ENCODE assay signal across 18 cellular contexts in the genomic region with DNA sequence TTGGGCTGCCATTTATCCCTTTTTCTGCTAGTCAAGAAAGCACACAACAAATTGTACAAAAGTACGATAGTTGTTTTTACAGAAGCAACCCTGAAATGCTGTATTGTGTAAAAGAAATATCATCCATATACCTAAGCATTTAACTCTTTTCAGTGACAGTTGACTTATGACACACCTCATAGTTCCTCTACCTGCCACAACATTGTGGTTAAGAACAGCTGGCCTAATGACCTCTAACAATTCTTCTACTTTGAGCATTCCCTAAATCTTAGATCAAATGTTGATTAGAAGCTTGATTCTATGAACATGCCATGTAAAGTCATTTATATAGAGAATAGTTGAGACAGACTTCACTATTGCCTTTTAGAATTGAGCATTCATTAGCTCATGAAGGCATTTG.
DNase-seq lines count a peak whose midpoint lies in the region; ATAC-seq and TF ChIP-seq lines count a peak whose summit lies in the region.
"Had no signal": no experiment of that assay in that cellular context is flagged by ENCODE, and none has a peak within 500 bp of the region (broad histone marks: within the 10 kb centered on the region; RNA-seq: fewer than 3 reads in every experiment).

No MANE protein-coding gene starts in this region.

- peak overlapping the region; percentile 35 for H3K27ac Mint-ChIP-seq in stimulated activated memory B cell treated with anti-CD40 and anti-IgM and Interleukin-4, amounts not matched to agents 10 μg/mL and 1 μg/mL and 100 μg/mL, for 72 hours
- H3K27ac Mint-ChIP-seq: B cell; CD14-positive monocyte; CD4-positive, alpha-beta T cell had no signal

- no peak for TF ChIP-seq POLR2A in transverse colon (IDR thresholded peaks at IDR 0.05)

- WGBS in transverse colon (ENCODE audit: low coverage in 1 of 2), 2 donors: 96 to 100% methylated on average over 1 of the region's 1 CpG

- DNase-seq in SKM-1 treated with dmso at 0.1 percent for 144 hours (lab: John Stamatoyannopoulos, UW; ENCODE audit: unreplicated experiment) (no peak), transverse colon (no peak), posterior vena cava (ENCODE audit: low spot score) (no peak)
- no peak for DNase-seq in activated CD4-positive, alpha-beta T cell treated with anti-CD3 and anti-CD28 coated beads for 48 hours
- DNase-seq: CD4-positive, alpha-beta T cell; CD8-positive, alpha-beta memory T cell; DMS53; DMS79 treated with DMSO at 0.1 percent for 48 hours; H7; HCEC 1CT had no signal

- intact Hi-C loops in transverse colon (cut with DNase I; ENCODE audit: low total_unique reads): no loop called here
- intact Hi-C loops in posterior vena cava (cut with DNase I): no loop called here

- peaks cover 7% of the 10 kb centered on the region for H3K4me1 Mint-ChIP-seq in stimulated activated memory B cell treated with anti-CD40 and anti-IgM and Interleukin-4, amounts not matched to agents 10 μg/mL and 1 μg/mL and 100 μg/mL, for 72 hours

- no peaks in the 10 kb centered on the region for H3K36me3 Mint-ChIP-seq in stimulated activated memory B cell treated with anti-CD40 and anti-IgM and Interleukin-4, amounts not matched to agents 10 μg/mL and 1 μg/mL and 100 μg/mL, for 72 hours
- H3K36me3 Mint-ChIP-seq: CD8-positive, alpha-beta memory T cell had no signal

- H3F3A ChIP-seq in Loucy (ENCODE audit: low read depth): no peaks in the 10 kb centered on the region

- H3K27me3 ChIP-seq in Loucy (ENCODE audit: insufficient read depth, low read length, poor library complexity, severe bottlenecking) (no peaks in the 10 kb centered on the region), OCI-LY3 (ENCODE audit: low read depth, low read length) (no peaks in the 10 kb centered on the region), transverse colon (no peaks in the 10 kb centered on the region)
- H3K27me3 ChIP-seq: BLaER1 treated with 17β-estradiol and CSF1 and Interleukin-3, amounts not matched to agents 10 nM and 100 nM had no signal

- H3K9me3 ChIP-seq in Loucy (ENCODE audit: insufficient read depth, low read depth, low read length) (no peaks in the 10 kb centered on the region), OCI-LY3 (ENCODE audit: insufficient read depth, low read length) (0 out of 2 replicates have a peak, but pooled peaks cover 4% of the 10 kb centered on the region), transverse colon (no peaks in the 10 kb centered on the region)

- H3K4me3 Mint-ChIP-seq in stimulated activated memory B cell treated with anti-CD40 and anti-IgM and Interleukin-4, amounts not matched to agents 10 μg/mL and 1 μg/mL and 100 μg/mL, for 72 hours: no peak overlapping the region
- H3K4me3 Mint-ChIP-seq: B cell; CD14-positive monocyte; CD4-positive, alpha-beta T cell; CD8-positive, alpha-beta memory T cell had no signal

- H3K9ac ChIP-seq in Loucy (ENCODE audit: low read depth, low read length, poor library complexity, severe bottlenecking) (no peak overlapping the region), OCI-LY3 (ENCODE audit: low read length) (no peak overlapping the region)
- H3K9ac ChIP-seq: BLaER1 treated with 17β-estradiol and CSF1 and Interleukin-3, amounts not matched to agents 10 nM and 100 nM; GM23248 had no signal

- peaks cover 31% of the 10 kb centered on the region for H3K4me1 ChIP-seq in Loucy (ENCODE audit: insufficient read depth, low read length, poor library complexity, severe bottlenecking)
- peaks cover 12% of the 10 kb centered on the region for H3K4me1 ChIP-seq in OCI-LY3 (ENCODE audit: low read length)
- H3K4me1 ChIP-seq in transverse colon: no peaks in the 10 kb centered on the region

- no peaks in the 10 kb centered on the region for H3K27me3 Mint-ChIP-seq in stimulated activated memory B cell treated with anti-CD40 and anti-IgM and Interleukin-4, amounts not matched to agents 10 μg/mL and 1 μg/mL and 100 μg/mL, for 72 hours
- H3K27me3 Mint-ChIP-seq: B cell; CD4-positive, alpha-beta T cell had no signal

- no peak overlapping the region for H3K27ac ChIP-seq in OCI-LY3 (ENCODE audit: low read length)
- no peak overlapping the region for H3K27ac ChIP-seq in transverse colon
- H3K27ac ChIP-seq: BLaER1 treated with 17β-estradiol and CSF1 and Interleukin-3, amounts not matched to agents 10 nM and 100 nM; GM23248 had no signal

- no peaks in the 10 kb centered on the region for H3K36me3 ChIP-seq in Loucy (ENCODE audit: insufficient read depth, low read length)
- H3K36me3 ChIP-seq in OCI-LY3 (replicated peaks; ENCODE audit: low read depth, low read length): peaks cover 4% of the 10 kb centered on the region
- H3K36me3 ChIP-seq in transverse colon: no peaks in the 10 kb centered on the region
- H3K36me3 ChIP-seq: BLaER1 treated with 17β-estradiol and CSF1 and Interleukin-3, amounts not matched to agents 10 nM and 100 nM had no signal

- in situ Hi-C loops in transverse colon (cut with MboI; ENCODE audit: low pct_ligation_motif_present in 1 of 4, low pct_unique_long_range_greater_than_20kb in 1 of 4, low sequenced_read_pairs in 3 of 4): no loop called here

- H3K9me2 ChIP-seq in Loucy (replicated peaks; ENCODE audit: low read depth, low read length): no peaks in the 10 kb centered on the region

- H3K79me2 ChIP-seq in Loucy (ENCODE audit: insufficient read depth, low read length): no peaks in the 10 kb centered on the region
- H3K79me2 ChIP-seq in OCI-LY3 (ENCODE audit: low read length): no peaks in the 10 kb centered on the region

- no peaks in the 10 kb centered on the region for H4K20me1 ChIP-seq in Loucy (ENCODE audit: insufficient read depth, low read length, poor library complexity, severe bottlenecking)
- H4K20me1 ChIP-seq in OCI-LY3 (ENCODE audit: insufficient read depth, low read length): no peaks in the 10 kb centered on the region
- H4K20me1 ChIP-seq: BLaER1 treated with 17β-estradiol and CSF1 and Interleukin-3, amounts not matched to agents 10 nM and 100 nM had no signal

- TF ChIP-seq EP300 in transverse colon (IDR thresholded peaks at IDR 0.05; ENCODE audit: low read depth): no peak

- peaks cover 3% of the 10 kb centered on the region for H3K9me3 Mint-ChIP-seq in stimulated activated memory B cell treated with anti-CD40 and anti-IgM and Interleukin-4, amounts not matched to agents 10 μg/mL and 1 μg/mL and 100 μg/mL, for 72 hours
- H3K9me3 Mint-ChIP-seq: CD4-positive, alpha-beta T cell; CD8-positive, alpha-beta memory T cell had no signal

- peak; percentile 59 for ATAC-seq in HG02870 (IDR thresholded peaks at IDR 0.05; ENCODE audit: unreplicated experiment)
- ATAC-seq in stimulated activated memory B cell treated with anti-CD40 and anti-IgM and Interleukin-4, amounts not matched to agents 10 μg/mL and 1 μg/mL and 100 μg/mL, for 72 hours: peak; percentile 37

- no peak for TF ChIP-seq CTCF in Loucy (conservative IDR thresholded peaks at IDR 0.05; ENCODE audit: low read length)
- TF ChIP-seq CTCF in OCI-LY3 (IDR thresholded peaks at IDR 0.05; ENCODE audit: low read depth, low read length): no peak
- TF ChIP-seq CTCF in transverse colon (IDR thresholded peaks at IDR 0.05): no peak

- H3K4me3 ChIP-seq in Loucy (ENCODE audit: low read length, poor library complexity, severe bottlenecking) (no peak overlapping the region), OCI-LY3 (ENCODE audit: low read length) (no peak overlapping the region), transverse colon (no peak overlapping the region)
- H3K4me3 ChIP-seq: BLaER1 treated with 17β-estradiol and CSF1 and Interleukin-3, amounts not matched to agents 10 nM and 100 nM; GM23248 had no signal

- H2AFZ ChIP-seq in Loucy (ENCODE audit: low read length): no peak overlapping the region
- 0 out of 2 replicates have a peak overlapping the region, but pooled peaks have one; percentile 1 for H2AFZ ChIP-seq in OCI-LY3 (ENCODE audit: low read depth, low read length)
- H2AFZ ChIP-seq: GM23248 had no signal

- peak overlapping the region; percentile 3 for H3K4me2 ChIP-seq in Loucy (ENCODE audit: low read depth, low read length, poor library complexity, severe bottlenecking)
- H3K4me2 ChIP-seq in OCI-LY3 (ENCODE audit: low read length): no peak overlapping the region
- H3K4me2 ChIP-seq: BLaER1 treated with 17β-estradiol and CSF1 and Interleukin-3, amounts not matched to agents 10 nM and 100 nM had no signal
